In the genomic region with DNA sequence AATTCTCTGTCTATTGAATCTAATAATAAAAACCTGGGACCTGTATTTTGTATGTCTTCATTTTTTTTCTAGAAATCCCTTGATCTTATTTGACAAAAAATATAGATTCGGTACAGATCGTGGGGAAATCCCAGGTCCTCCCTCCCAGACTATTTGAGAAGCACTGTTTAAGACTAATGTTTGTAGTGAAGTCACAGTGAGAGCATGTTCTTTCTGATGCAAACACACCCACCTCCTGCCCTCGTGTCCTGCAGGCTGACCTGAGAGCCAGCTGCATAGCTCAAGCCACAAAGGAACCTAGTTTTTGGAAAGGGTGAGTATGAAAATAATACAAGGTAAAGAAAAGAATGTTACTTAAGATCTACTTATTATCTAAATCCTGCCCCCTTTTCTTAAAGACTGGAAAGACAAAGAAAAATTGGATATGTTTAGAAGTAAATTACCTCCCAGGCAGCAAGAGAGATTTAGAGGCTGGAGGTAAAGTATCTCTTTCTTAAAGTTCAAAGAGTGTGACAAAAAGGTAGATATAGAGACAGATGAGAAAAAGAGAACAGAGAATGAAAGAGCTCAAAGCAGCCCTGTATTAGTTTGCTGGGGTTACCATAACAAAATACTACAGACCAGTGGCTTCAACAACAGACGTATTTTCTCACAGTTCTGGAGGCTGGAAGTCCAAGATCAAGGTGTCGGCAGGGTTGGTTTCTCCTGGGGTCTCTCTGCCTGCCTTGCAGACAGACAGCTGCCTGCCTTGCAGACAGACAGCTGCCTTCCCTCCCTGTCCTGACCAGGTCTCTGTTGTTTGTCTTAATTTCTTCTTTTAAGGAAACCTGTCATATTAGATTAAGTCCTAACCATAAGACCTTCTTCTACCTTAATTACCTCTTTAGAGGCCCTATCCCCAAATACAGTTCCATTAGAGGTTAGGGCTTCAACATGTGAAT, we compare ENCODE assay signal across 8 cellular contexts. TPM values are rescaled to one million over a fixed set of nuclear protein-coding genes. Genes with fewer than 3 reads are reported as not detected.
DNase-seq lines count a peak whose midpoint lies in the region; ATAC-seq and TF ChIP-seq lines count a peak whose summit lies in the region.

No MANE protein-coding gene starts in this region.

- no peak overlapping the region for H2BK12ac ChIP-seq in neuronal stem cell (ENCODE audit: low read length)

- H3K23ac ChIP-seq in IMR-90 (ENCODE audit: low read depth, low read length) (no peak overlapping the region), neuronal stem cell (ENCODE audit: low read depth, low read length, poor library complexity) (no peak overlapping the region)

- H3K9me1 ChIP-seq in IMR-90 (ENCODE audit: insufficient read depth, low read length) = no peaks in the 10 kb centered on the region

- H2AFZ ChIP-seq in IMR-90 (replicated peaks; ENCODE audit: low read length, poor library complexity) (peak overlapping the region; percentile 89), neuronal stem cell (ENCODE audit: low read length) (peak overlapping the region; percentile 70)

- dilution Hi-C loops in IMR-90 (cut with HindIII; ENCODE audit: low sequenced_read_pairs, unreplicated experiment) = no loop called here

- H2AK9ac ChIP-seq in IMR-90 (replicated peaks; ENCODE audit: low read depth, low read length, poor library complexity) = no peak overlapping the region

- H3K4me2 ChIP-seq in IMR-90 (ENCODE audit: low read depth, low read length) = no peak overlapping the region
- H3K4me2 ChIP-seq in neuronal stem cell (ENCODE audit: insufficient read depth, low read length, poor library complexity, severe bottlenecking) = no peak overlapping the region

- H3K79me1 ChIP-seq in IMR-90 (ENCODE audit: low read depth in 1 of 2, low read length in 2 of 2) (no peaks in the 10 kb centered on the region), neuronal stem cell (ENCODE audit: low read depth, low read length) (peaks cover 2% of the 10 kb centered on the region)

- H2BK120ac ChIP-seq in IMR-90 (ENCODE audit: low read depth, low read length) = peak overlapping the region; percentile 48
- no peak overlapping the region for H2BK120ac ChIP-seq in neuronal stem cell (ENCODE audit: low read depth, low read length)

- no peak overlapping the region for H3K9ac ChIP-seq in IMR-90 (ENCODE audit: low read depth, low read length)
- H3K9ac ChIP-seq in neuronal stem cell (ENCODE audit: low read depth, low read length, poor library complexity) = no peak overlapping the region

- 0 out of 3 replicates have a peak overlapping the region, but pooled peaks have one; percentile 36 for H2BK15ac ChIP-seq in IMR-90 (ENCODE audit: low read depth, low read length)
- no peak overlapping the region for H2BK15ac ChIP-seq in neuronal stem cell (ENCODE audit: low read length)

- 76% methylated on average over 2 of the region's 5 CpGs; no CpG with 5 or more reads in 1 of the 2 experiments for WGBS in IMR-90 (ENCODE audit: extremely low coverage in 2 of 2, insufficient read length in 1 of 2), 2 experiments
- WGBS in neuronal stem cell (ENCODE audit: extremely low coverage in 2 of 2, insufficient read length in 2 of 2, insufficient replicate concordance in 1 of 2), 2 donors = no CpG with 5 or more reads among the region's 5 CpGs

- no peak overlapping the region; the same call in 1 of the 2 replicates for H2AK5ac ChIP-seq in IMR-90 (ENCODE audit: low read depth, low read length)
- H2AK5ac ChIP-seq in neuronal stem cell (ENCODE audit: low read depth, low read length) = no peak overlapping the region

- in situ Hi-C loops in IMR-90 (cut with MboI; ENCODE audit: low sequenced_read_pairs) = loop anchor here (10.0 kb wide), 1 partner anchor 137 kb away; no protein-coding TSS in a partner anchor

- POLR2A ChIA-PET in IMR-90 (lab: Charles Lee; ENCODE audit: unreplicated experiment) = no interaction called here

- CTCF ChIA-PET in IMR-90 (lab: Yijun Ruan, JAX) = interaction anchor here (0.7 to 3.2 kb wide), 5 partner anchors 136 to 325 kb away, joined by 4 to 30 read pairs (median 5); no protein-coding TSS in a partner anchor

- intact Hi-C loops in IMR-90 (cut with micrococcal nuclease) = loop anchor here (1.0 to 5.0 kb wide), 3 partner anchors 136 to 460 kb away; no protein-coding TSS in a partner anchor

- H3K14ac ChIP-seq in IMR-90 (replicated peaks; ENCODE audit: low read depth, low read length) = peak overlapping the region; percentile 67; the same call in 1 of the 2 replicates
- H3K14ac ChIP-seq in neuronal stem cell (ENCODE audit: low read length) = no peak overlapping the region

- no peak overlapping the region for H3K18ac ChIP-seq in IMR-90 (ENCODE audit: low read depth, low read length)
- no peak overlapping the region for H3K18ac ChIP-seq in neuronal stem cell (ENCODE audit: low read length)

- H4K91ac ChIP-seq in IMR-90 (ENCODE audit: insufficient read depth, low read depth, low read length) (peak overlapping the region; percentile 42; the same call in 1 of the 2 replicates), neuronal stem cell (ENCODE audit: low read depth, low read length, poor library complexity) (no peak overlapping the region)

- H3K4me1 ChIP-seq in IMR-90 (ENCODE audit: control insufficient read depth, insufficient read depth, low read length) (peaks cover 2% of the 10 kb centered on the region; the same call in 1 of the 2 replicates), neuronal stem cell (ENCODE audit: control insufficient read depth in 2 of 2, insufficient read depth in 1 of 2, low read depth in 1 of 2, low read length in 2 of 2) (no peaks in the 10 kb centered on the region)

- H3K36me3 ChIP-seq in IMR-90 (ENCODE audit: control insufficient read depth, insufficient read depth, low read length) (no peaks in the 10 kb centered on the region), neuronal stem cell (replicated peaks in 1 of 2; ENCODE audit: control insufficient read depth in 2 of 2, insufficient read depth in 2 of 2, low read length in 2 of 2) (no peaks in the 10 kb centered on the region)

- H4K20me1 ChIP-seq in IMR-90 (ENCODE audit: insufficient read depth, low read length) = no peaks in the 10 kb centered on the region

- H2BK5ac ChIP-seq in IMR-90 (ENCODE audit: low read depth, low read length, poor library complexity, severe bottlenecking) = no peak overlapping the region
- no peak overlapping the region for H2BK5ac ChIP-seq in neuronal stem cell (ENCODE audit: low read length)

- no peak for TF ChIP-seq CTCF in IMR-90 (conservative IDR thresholded peaks at IDR 0.05; ENCODE audit: low read depth, low read length)

- H2BK20ac ChIP-seq in IMR-90 (ENCODE audit: low read depth, low read length) = peak overlapping the region; percentile 65

- no peak overlapping the region for H4K5ac ChIP-seq in IMR-90 (ENCODE audit: low read depth, low read length)

- H3K9me3 ChIP-seq in IMR-90 (ENCODE audit: control insufficient read depth, insufficient read depth, low read length) (no peaks in the 10 kb centered on the region), neuronal stem cell (replicated peaks in 1 of 2; ENCODE audit: control insufficient read depth in 2 of 2, insufficient read depth in 1 of 2, low read depth in 1 of 2, low read length in 2 of 2) (no peaks in the 10 kb centered on the region)

- TF ChIP-seq POLR2A in IMR-90 (IDR thresholded peaks at IDR 0.05; ENCODE audit: low read depth, low read length) = no peak

- no peak overlapping the region for H3K4me3 ChIP-seq in IMR-90 (ENCODE audit: insufficient read depth, low read depth, low read length)
- H3K4me3 ChIP-seq in neuronal stem cell (ENCODE audit: low read length in 2 of 2) = no peak overlapping the region

- no peak overlapping the region for H3K27ac ChIP-seq in IMR-90 (ENCODE audit: insufficient read depth, low read length)
- H3K27ac ChIP-seq in neuronal stem cell (replicated peaks; ENCODE audit: low read length) = no peak overlapping the region

- no peak overlapping the region for H3K56ac ChIP-seq in IMR-90 (ENCODE audit: extremely low read depth, insufficient read depth, low read length)

- H4K8ac ChIP-seq in IMR-90 (ENCODE audit: low read depth in 2 of 2, low read length in 2 of 2) (peak overlapping the region in 1 of 2 experiments; percentile 32; a peak in 2 of 4 replicates), neuronal stem cell (ENCODE audit: low read depth, low read length) (no peak overlapping the region)

- no peak for TF ChIP-seq RAD21 in IMR-90 (IDR thresholded peaks at IDR 0.05; ENCODE audit: low read length)

- H3K27me3 ChIP-seq in IMR-90 (ENCODE audit: control insufficient read depth, insufficient read depth, low read length) (peaks cover 7% of the 10 kb centered on the region; the same call in 1 of the 2 replicates), neuronal stem cell (ENCODE audit: control insufficient read depth in 3 of 3, insufficient read depth in 3 of 3, low read depth in 1 of 3, low read length in 3 of 3) (peaks cover 2 to 13% (median 2%) of the 10 kb centered on the region in 3 experiments)

- DNase-seq in IMR-90 = peak; percentile 55
- no peak for DNase-seq in neuronal stem cell (ENCODE audit: low spot score)
- DNase-seq in superior temporal gyrus (ENCODE audit: extremely low spot score) = no peak
- DNase-seq in MV-4-11 (lab: John Stamatoyannopoulos, UW) = no peak
- no peak for DNase-seq in activated CD4-positive, CD25-positive, alpha-beta regulatory T cell treated with anti-CD3 and anti-CD28 coated beads, Interleukin-2, amount 50 U/mL, for 72 hours
- DNase-seq in COLO829 (ENCODE audit: low spot score) = no peak

- ATAC-seq in GM19452 (IDR thresholded peaks at IDR 0.05; ENCODE audit: unreplicated experiment) = peak; percentile 19
- peak; percentile 19 for ATAC-seq in HG02678 (IDR thresholded peaks at IDR 0.05; ENCODE audit: unreplicated experiment)
- ATAC-seq in IMR-90 (ENCODE audit: low read depth) = peak; percentile 36

- H3K4ac ChIP-seq in IMR-90 (ENCODE audit: low read depth, low read length) (0 out of 2 replicates have a peak overlapping the region, but pooled peaks have one; percentile 3), neuronal stem cell (ENCODE audit: low read length) (no peak overlapping the region)

- BruUV-seq in IMR-90 (replicated peaks; lab: Mats Ljungman, UMichigan) = no TSS peak

TF ChIP-seq in IMR-90, 13 proteins besides CTCF, POLR2A, EP300 and RAD21:
- TF ChIP-seq, protein P1, sequence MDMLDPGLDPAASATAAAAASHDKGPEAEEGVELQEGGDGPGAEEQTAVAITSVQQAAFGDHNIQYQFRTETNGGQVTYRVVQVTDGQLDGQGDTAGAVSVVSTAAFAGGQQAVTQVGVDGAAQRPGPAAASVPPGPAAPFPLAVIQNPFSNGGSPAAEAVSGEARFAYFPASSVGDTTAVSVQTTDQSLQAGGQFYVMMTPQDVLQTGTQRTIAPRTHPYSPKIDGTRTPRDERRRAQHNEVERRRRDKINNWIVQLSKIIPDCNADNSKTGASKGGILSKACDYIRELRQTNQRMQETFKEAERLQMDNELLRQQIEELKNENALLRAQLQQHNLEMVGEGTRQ (IDR thresholded peaks at IDR 0.05; ENCODE audit: low read depth, low read length) = no peak
- peak; percentile 69; the same call in 1 of the 2 replicates for TF ChIP-seq MXI1 (IDR thresholded peaks at IDR 0.05; ENCODE audit: borderline replicate concordance, low read depth, low read length)

RNA-seq across cellular contexts. Expression of a gene that starts 20.4 kb away (rescaled TPM):
- 84.2 and 90.3 TPM in 2 replicates for total RNA-seq in IMR-90 (2012; rRNA removed)
- polyA plus RNA-seq in IMR-90 (2012; rRNA removed) = 113 and 127 TPM in 2 replicates
- polyA plus RNA-seq in IMR-90 (2012; cell fraction: cytosol; rRNA removed) = 99.3 and 108 TPM in 2 replicates
- 122 and 215 TPM in 2 replicates for polyA plus RNA-seq in IMR-90 (2012; cell fraction: nucleus; rRNA removed; ENCODE audit: low replicate concordance)
- polyA plus RNA-seq in neuronal stem cell (2013, experiment 1 of 2) = 95.6 TPM
- polyA plus RNA-seq in neuronal stem cell (2013, experiment 2 of 2) = 95.4 TPM
